In the genomic region with DNA sequence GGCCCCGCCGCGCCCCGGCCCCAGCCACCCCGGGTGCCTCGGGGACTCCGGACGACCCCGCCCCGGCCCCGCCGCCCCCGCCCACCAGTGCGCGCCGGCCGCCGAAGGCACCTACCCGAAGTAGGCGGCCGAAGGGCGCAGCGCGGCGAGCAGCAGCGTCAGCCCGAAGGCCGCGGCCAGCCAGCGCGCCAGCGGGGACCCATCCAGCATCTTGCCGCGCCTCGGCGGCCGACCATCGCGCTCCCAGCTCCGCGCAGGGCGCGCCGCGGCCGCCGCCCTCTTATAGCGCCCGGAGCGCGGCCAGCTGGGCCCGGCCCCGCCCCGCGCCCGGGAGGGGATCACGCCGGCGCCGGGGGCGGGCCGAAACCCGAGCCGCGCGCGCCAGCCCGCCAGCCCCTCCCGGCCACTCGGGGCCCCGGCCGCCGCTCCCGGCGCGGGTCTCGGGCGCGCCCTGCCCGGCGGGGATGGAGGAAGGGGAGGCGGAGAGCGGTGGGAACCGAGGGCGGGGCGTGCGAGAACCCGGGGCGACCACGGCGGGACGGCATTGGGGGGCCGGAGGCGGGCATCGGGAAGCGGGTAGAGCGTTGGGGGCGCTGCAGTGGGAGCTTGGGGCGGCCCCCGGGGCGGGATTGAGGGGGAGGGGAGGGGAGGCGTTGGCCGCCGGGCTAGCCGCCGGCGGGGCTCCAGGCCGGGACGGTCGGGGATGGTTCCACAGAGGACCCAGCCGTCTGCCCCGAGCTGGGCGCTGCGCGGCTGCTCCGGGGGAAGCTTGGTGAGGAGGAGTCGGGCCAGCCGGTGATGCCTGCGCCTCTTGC, we compare ENCODE assay signal across 8 cellular contexts. TPM values are rescaled to one million over a fixed set of nuclear protein-coding genes. Genes with fewer than 3 reads are reported as not detected.
DNase-seq lines count a peak whose midpoint lies in the region; ATAC-seq and TF ChIP-seq lines count a peak whose summit lies in the region.

A gene with protein sequence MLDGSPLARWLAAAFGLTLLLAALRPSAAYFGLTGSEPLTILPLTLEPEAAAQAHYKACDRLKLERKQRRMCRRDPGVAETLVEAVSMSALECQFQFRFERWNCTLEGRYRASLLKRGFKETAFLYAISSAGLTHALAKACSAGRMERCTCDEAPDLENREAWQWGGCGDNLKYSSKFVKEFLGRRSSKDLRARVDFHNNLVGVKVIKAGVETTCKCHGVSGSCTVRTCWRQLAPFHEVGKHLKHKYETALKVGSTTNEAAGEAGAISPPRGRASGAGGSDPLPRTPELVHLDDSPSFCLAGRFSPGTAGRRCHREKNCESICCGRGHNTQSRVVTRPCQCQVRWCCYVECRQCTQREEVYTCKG (minus strand): TSS at position 255 of the 815 bp plus-strand sequence. CDS start 45 bp downstream, at position 210.

- H3K27me3 ChIP-seq in Peyer's patch (peaks cover 0 to 4% of the 10 kb centered on the region in 2 donors), duodenal mucosa (ENCODE audit: control insufficient read depth in 1 of 2, insufficient read depth in 2 of 2, low read length in 2 of 2) (peaks cover 12 to 17% of the 10 kb centered on the region in 2 donors), transverse colon (peaks cover 39% of the 10 kb centered on the region)

- ATAC-seq in HG02678 (IDR thresholded peaks at IDR 0.05; ENCODE audit: unreplicated experiment), result peak; percentile 40

- H3K4me1 ChIP-seq in Peyer's patch (peaks cover 0 to 35% (median 18%) of the 10 kb centered on the region in 4 donors), duodenal mucosa (ENCODE audit: control insufficient read depth in 1 of 2, insufficient read depth in 2 of 2, low read length in 2 of 2) (peaks cover 8 to 19% of the 10 kb centered on the region in 2 donors), transverse colon (peaks cover 22 to 51% (median 41%) of the 10 kb centered on the region in 4 donors)

- H3K4me3 ChIP-seq in Peyer's patch, result peak within 1 kb of the TSS; percentile 34 to 61 (median 52)
- H3K4me3 ChIP-seq in duodenal mucosa (ENCODE audit: low read depth in 1 of 2, low read length in 2 of 2), result peak within 1 kb of the TSS; percentile 47 to 59
- H3K4me3 ChIP-seq in lower leg skin (ENCODE audit: low read depth, poor library complexity, severe bottlenecking), result peak within 1 kb of the TSS; percentile 11
- peak within 1 kb of the TSS; percentile 36 to 61 (median 52) for H3K4me3 ChIP-seq in transverse colon

- peak within 1 kb of the TSS; percentile 62 to 86 (median 70) for H3K27ac ChIP-seq in Peyer's patch
- H3K27ac ChIP-seq in duodenal mucosa (ENCODE audit: low read depth, low read length), result no peak within 1 kb of the TSS
- H3K27ac ChIP-seq in transverse colon, result peak within 1 kb of the TSS; percentile 87 to 94 (median 88)

- no peak for TF ChIP-seq CTCF in Peyer's patch (IDR thresholded peaks at IDR 0.05)
- TF ChIP-seq CTCF in lower leg skin (IDR thresholded peaks at IDR 0.05), result no peak
- TF ChIP-seq CTCF in transverse colon (IDR thresholded peaks at IDR 0.05), result no peak

- peak; percentile 68 for DNase-seq in DMS53 treated with DMSO at 0.1 percent for 48 hours (lab: John Stamatoyannopoulos, UW; ENCODE audit: unreplicated experiment)
- peak in 2 of 3 donors; percentile 51 to 61 for DNase-seq in Peyer's patch
- DNase-seq in lower leg skin (ENCODE audit: low spot score in 2 of 2), result peak in 1 of 2 donors; percentile 89
- DNase-seq in transverse colon, result peak; percentile 38
- no peak for DNase-seq in Ammon's horn (ENCODE audit: low spot score)
- no peak for DNase-seq in stimulated activated CD4-positive, alpha-beta T cell treated with anti-CD3 and anti-CD28 coated beads, Interleukin-4, amount 100 ng/mL, for 1 hour

- H3K9me3 ChIP-seq in Peyer's patch (no peaks in the 10 kb centered on the region), duodenal mucosa (ENCODE audit: control insufficient read depth in 1 of 2, low read length in 2 of 2) (no peaks in the 10 kb centered on the region), transverse colon (no peaks in the 10 kb centered on the region)

- peak within 1 kb of the TSS in 1 of 2 donors; percentile 48 for H3K9ac ChIP-seq in duodenal mucosa (ENCODE audit: low read depth in 1 of 2, low read length in 2 of 2)

- intact Hi-C loops in lower leg skin (cut with DNase I; ENCODE audit: low total_unique reads), result loop anchor here (5.0 kb wide), 1 partner anchor 186 kb away; no protein-coding TSS in a partner anchor
- intact Hi-C loops in transverse colon (cut with DNase I; ENCODE audit: low total_unique reads), result loop anchor here (1.0 to 10.0 kb wide), 2 partner anchors 63 to 189 kb away; no protein-coding TSS in a partner anchor

- in situ Hi-C loops in transverse colon (cut with MboI; ENCODE audit: low pct_ligation_motif_present in 1 of 4, low pct_unique_long_range_greater_than_20kb in 1 of 4, low sequenced_read_pairs in 3 of 4), result loop anchor here in 1 of 4 donors (25.0 kb wide), 1 partner anchor 186 kb away; no protein-coding TSS in a partner anchor

- TF ChIP-seq EP300 in transverse colon (IDR thresholded peaks at IDR 0.05; ENCODE audit: low read depth), result no peak

- 0 to 2% methylated on average over 20 to 97 of the region's 119 CpGs for WGBS in lower leg skin, 2 donors
- 1% methylated on average over 16 to 55 of the region's 119 CpGs for WGBS in transverse colon (ENCODE audit: low coverage in 1 of 2), 2 donors

- H3K36me3 ChIP-seq in Peyer's patch (no peaks in the 10 kb centered on the region), duodenal mucosa (ENCODE audit: control insufficient read depth in 1 of 2, insufficient read depth in 2 of 2, low read length in 2 of 2) (no peaks in the 10 kb centered on the region), transverse colon (no peaks in the 10 kb centered on the region)

- TF ChIP-seq POLR2A in Peyer's patch (IDR thresholded peaks at IDR 0.05) (no peak), lower leg skin (IDR thresholded peaks at IDR 0.05) (no peak), transverse colon (IDR thresholded peaks at IDR 0.05) (no peak)

RNA-seq across cellular contexts. Expression of the gene that starts here (rescaled TPM):
- 1 to 10 TPM in 3 of 4 donors, under 1 TPM in 1; 0.83 to 3.5 (median 2.6) TPM for total RNA-seq in Peyer's patch
- 1 to 10 TPM in 2 of 4 donors, under 1 TPM in 2; 0.72 to 2.5 (median 1.2) TPM for total RNA-seq in lower leg skin
- total RNA-seq in transverse colon, result 1 to 10 TPM; 1.2 to 4.0 (median 1.8) TPM

Comparison
In these comparisons a context has a peak if more than half of its experiments do, and no peak if none do; other contexts are left out.
1. DNase-seq: peak in DMS53 treated with DMSO at 0.1 percent for 48 hours (single experiment), Peyer's patch (2 of 3) and transverse colon (single experiment); none in Ammon's horn (single experiment) and stimulated activated CD4-positive, alpha-beta T cell treated with anti-CD3 and anti-CD28 coated beads, Interleukin-4, amount 100 ng/mL, for 1 hour (single experiment).
2. Peak in every context shown above with its lines, with median percentiles within 50 percentile points of each other: H3K4me3 ChIP-seq.